Comparison of ENCODE assay signal across 8 cellular contexts in genomic region chr1:156502749-156503671, GRCh38. TPM values are rescaled to one million over a fixed set of nuclear protein-coding genes. Genes with fewer than 3 reads are reported as not detected.
A peak's percentile ranks its signal among the peaks of the same experiment; 100 is the strongest.
DNase-seq lines count a peak whose midpoint lies in the region; ATAC-seq and TF ChIP-seq lines count a peak whose summit lies in the region.

No MANE protein-coding gene starts in this region.

- no peak for DNase-seq in activated CD4-positive, alpha-beta memory T cell treated with anti-CD3 and anti-CD28 coated beads for 36 hours
- peak; percentile 98 for DNase-seq in fibroblast of villous mesenchyme (ENCODE audit: low read depth)
- DNase-seq in natural killer cell, result no peak
- no peak for DNase-seq in GM10266 (ENCODE audit: extremely low spot score)
- no peak for DNase-seq in activated CD4-positive, alpha-beta T cell treated with anti-CD3 and anti-CD28 coated beads for 4 hours

- H3K4me3 ChIP-seq in BLaER1 (peak overlapping the region; percentile 100), HUES64 (ENCODE audit: low read length) (no peak overlapping the region), fibroblast of villous mesenchyme (ENCODE audit: low read depth, low read length) (peak overlapping the region; percentile 28)

- no peaks in the 10 kb centered on the region for H3K27me3 Mint-ChIP-seq in activated CD4-positive, alpha-beta memory T cell treated with anti-CD3 and anti-CD28 coated beads for 36 hours
- H3K27me3 Mint-ChIP-seq in natural killer cell (ENCODE audit: low read depth in 2 of 2), result no peaks in the 10 kb centered on the region

- peak overlapping the region; percentile 91 for H3K27ac Mint-ChIP-seq in activated CD4-positive, alpha-beta memory T cell treated with anti-CD3 and anti-CD28 coated beads for 36 hours
- H3K27ac Mint-ChIP-seq in natural killer cell, result peak overlapping the region; percentile 96 to 99

- CTCF ChIA-PET in activated CD4-positive, alpha-beta memory T cell treated with anti-CD3 and anti-CD28 coated beads for 36 hours (lab: Charles Lee), result interaction anchor here (0.9 to 11.4 kb wide), 7 partner anchors 13 to 223 kb away, joined by 3 to 180 read pairs (median 7); no protein-coding TSS in a partner anchor

- H3K36me3 ChIP-seq in BLaER1, result peaks cover 11% of the 10 kb centered on the region; the same call in 1 of the 2 replicates
- H3K36me3 ChIP-seq in HUES64 (ENCODE audit: insufficient read depth, low read length), result no peaks in the 10 kb centered on the region

- H3K4me3 Mint-ChIP-seq in activated CD4-positive, alpha-beta memory T cell treated with anti-CD3 and anti-CD28 coated beads for 36 hours, result no peak overlapping the region
- peak overlapping the region; percentile 72 for H3K4me3 Mint-ChIP-seq in natural killer cell

- TF ChIP-seq CTCF in fibroblast of villous mesenchyme (IDR thresholded peaks at IDR 0.05; ENCODE audit: insufficient read depth, low read depth, low read length), result no peak
- TF ChIP-seq CTCF in natural killer cell (IDR thresholded peaks at IDR 0.05), result no peak
- TF ChIP-seq CTCF in GM10266 (IDR thresholded peaks at IDR 0.05; ENCODE audit: control insufficient read depth, insufficient read depth, low read depth, missing control alignments), result no peak

- peaks cover 67% of the 10 kb centered on the region for H3K4me1 Mint-ChIP-seq in activated CD4-positive, alpha-beta memory T cell treated with anti-CD3 and anti-CD28 coated beads for 36 hours (ENCODE audit: low read depth)
- H3K4me1 Mint-ChIP-seq in natural killer cell, result peaks cover 55 to 71% of the 10 kb centered on the region in 2 donors

- peak overlapping the region; percentile 100 for H3K27ac ChIP-seq in BLaER1
- H3K27ac ChIP-seq in HUES64 (ENCODE audit: low read depth, low read length), result peak overlapping the region; percentile 73; the same call in 1 of the 2 replicates

- ATAC-seq in natural killer cell (no peak), HG03378 (IDR thresholded peaks at IDR 0.05; ENCODE audit: unreplicated experiment) (no peak)

- H3K36me3 Mint-ChIP-seq in activated CD4-positive, alpha-beta memory T cell treated with anti-CD3 and anti-CD28 coated beads for 36 hours, result no peaks in the 10 kb centered on the region
- no peaks in the 10 kb centered on the region for H3K36me3 Mint-ChIP-seq in natural killer cell

- POLR2A ChIA-PET in activated CD4-positive, alpha-beta memory T cell treated with anti-CD3 and anti-CD28 coated beads for 36 hours (lab: Charles Lee), result interaction anchor here (1.1 to 7.8 kb wide), 3 partner anchors 12 to 46 kb away, joined by 3 to 103 read pairs (median 3); no protein-coding TSS in a partner anchor

- 40% methylated on average over 12 of the region's 12 CpGs for WGBS in HUES64

- peaks cover 25% of the 10 kb centered on the region for H4K20me1 ChIP-seq in BLaER1

- H3K4me2 ChIP-seq in BLaER1, result peak overlapping the region; percentile 96

- H3K9ac ChIP-seq in BLaER1 (peak overlapping the region; percentile 100), HUES64 (ENCODE audit: low read depth, low read length) (peak overlapping the region; percentile 38; the same call in 1 of the 2 replicates)

- intact Hi-C loops in activated CD4-positive, alpha-beta memory T cell treated with anti-CD3 and anti-CD28 coated beads for 36 hours (cut with micrococcal nuclease), result loop anchor here (5.0 to 10.0 kb wide), 5 partner anchors 69 to 408 kb away; partner anchors contain the start of genes CCT3, GPATCH4, IQGAP3 and PMF1
- intact Hi-C loops in natural killer cell (cut with micrococcal nuclease), result loop anchor here (5.0 kb wide), 1 partner anchor 166 kb away; the partner anchor contains the start of genes CCT3 and TSACC

- no peaks in the 10 kb centered on the region for H3K9me3 Mint-ChIP-seq in activated CD4-positive, alpha-beta memory T cell treated with anti-CD3 and anti-CD28 coated beads for 36 hours
- H3K9me3 Mint-ChIP-seq in natural killer cell, result no peaks in the 10 kb centered on the region

- no peaks in the 10 kb centered on the region for H3K27me3 ChIP-seq in BLaER1
- H3K27me3 ChIP-seq in HUES64 (ENCODE audit: insufficient read depth, low read length), result no peaks in the 10 kb centered on the region

- peaks cover 64% of the 10 kb centered on the region for H3K4me1 ChIP-seq in BLaER1
- peaks cover 32% of the 10 kb centered on the region for H3K4me1 ChIP-seq in HUES64 (ENCODE audit: insufficient read depth, low read length)

- H3K9me3 ChIP-seq in BLaER1 (no peaks in the 10 kb centered on the region), HUES64 (ENCODE audit: insufficient read depth, low read depth, low read length) (no peaks in the 10 kb centered on the region)

RNA-seq across cellular contexts. Expression of gene MEF2D, which starts 2.4 kb away (rescaled TPM):
- 9.3 TPM for polyA plus RNA-seq in HUES64 (2013, experiment 1 of 2)
- polyA plus RNA-seq in HUES64 (2013, experiment 2 of 2), result 8.1 TPM
- 10 to 100 TPM; 35.9 to 39.7 TPM for total RNA-seq in activated CD4-positive, alpha-beta memory T cell treated with anti-CD3 and anti-CD28 coated beads for 36 hours
- total RNA-seq in fibroblast of villous mesenchyme, result 10.0 and 10.8 TPM in 2 replicates
- 100 to 1,000 TPM; 232 to 298 (median 284) TPM for total RNA-seq in natural killer cell

Comparison
In these comparisons a context has a peak if more than half of its experiments do, and no peak if none do; other contexts are left out.
1. RNA of gene MEF2D, which starts 2.4 kb away (total RNA-seq): 232 to 298 TPM in natural killer cell; 35.9 to 39.7 TPM in activated CD4-positive, alpha-beta memory T cell treated with anti-CD3 and anti-CD28 coated beads for 36 hours and 10.0 to 10.8 TPM in fibroblast of villous mesenchyme; every median in the first group is over 4 times any median in the second.